7 cellular contexts compared by ENCODE assay signal in genomic region chr14:68392393-68393085, GRCh38.
A peak's percentile ranks its signal among the peaks of the same experiment; 100 is the strongest.
DNase-seq lines count a peak whose midpoint lies in the region; ATAC-seq and TF ChIP-seq lines count a peak whose summit lies in the region.

No MANE protein-coding gene starts in this region.

- peaks cover 40% of the 10 kb centered on the region for H3K4me1 ChIP-seq in ectodermal cell (ENCODE audit: control insufficient read depth, insufficient read depth, low read length)
- peaks cover 0 to 6% of the 10 kb centered on the region in 2 donors for H3K4me1 ChIP-seq in mucosa of rectum (ENCODE audit: control insufficient read depth in 2 of 2, insufficient read depth in 2 of 2, low read length in 2 of 2)
- peaks cover 24 to 52% of the 10 kb centered on the region in 2 donors for H3K4me1 ChIP-seq in thyroid gland

- H3K4me3 ChIP-seq in ectodermal cell (ENCODE audit: insufficient read depth, low read depth, low read length) (no peak overlapping the region), mucosa of rectum (ENCODE audit: low read length in 2 of 2) (no peak overlapping the region), thyroid gland (replicated peaks in 1 of 3) (no peak overlapping the region)

- intact Hi-C loops in thyroid gland (cut with DNase I), result no loop called here

- H3K9me3 ChIP-seq in ectodermal cell (ENCODE audit: control insufficient read depth, low read length) (no peaks in the 10 kb centered on the region), mucosa of rectum (ENCODE audit: control insufficient read depth in 2 of 2, low read length in 2 of 2) (no peaks in the 10 kb centered on the region), thyroid gland (no peaks in the 10 kb centered on the region)

- H3K27ac ChIP-seq in ectodermal cell (ENCODE audit: insufficient read depth, low read depth, low read length, poor library complexity, severe bottlenecking), result peak overlapping the region; percentile 57
- H3K27ac ChIP-seq in mucosa of rectum (ENCODE audit: low read depth in 2 of 2, low read length in 2 of 2), result peak overlapping the region; percentile 10 to 36
- peak overlapping the region in 2 of 3 donors; percentile 46 to 57 for H3K27ac ChIP-seq in thyroid gland

- TF ChIP-seq CTCF in thyroid gland (IDR thresholded peaks at IDR 0.05), result no peak

- DNase-seq in NOMO-1 treated with dmso at 0.1 percent for 144 hours (lab: John Stamatoyannopoulos, UW; ENCODE audit: unreplicated experiment) (peak; percentile 57), thyroid gland (peak; percentile 44 to 56), AG20443 (ENCODE audit: low spot score) (no peak)

- H3K9ac ChIP-seq in mucosa of rectum (ENCODE audit: low read depth in 1 of 2, low read length in 2 of 2), result no peak overlapping the region

- no peak for TF ChIP-seq POLR2A in thyroid gland (IDR thresholded peaks at IDR 0.05)

- no peaks in the 10 kb centered on the region for H3K27me3 ChIP-seq in ectodermal cell (ENCODE audit: control insufficient read depth, insufficient read depth, low read length, poor library complexity, severe bottlenecking)
- no peaks in the 10 kb centered on the region for H3K27me3 ChIP-seq in mucosa of rectum (ENCODE audit: control insufficient read depth in 2 of 2, insufficient read depth in 2 of 2, low read length in 2 of 2)
- no peaks in the 10 kb centered on the region for H3K27me3 ChIP-seq in thyroid gland

- 81 to 82% methylated on average over 6 to 7 of the region's 7 CpGs for WGBS in ectodermal cell, 2 experiments
- 40 to 49% methylated on average over 7 of the region's 7 CpGs for WGBS in thyroid gland, 2 donors

- H3K36me3 ChIP-seq in ectodermal cell (ENCODE audit: control insufficient read depth, insufficient read depth, low read length) (no peaks in the 10 kb centered on the region), mucosa of rectum (ENCODE audit: control insufficient read depth in 2 of 2, insufficient read depth in 2 of 2, low read length in 2 of 2) (no peaks in the 10 kb centered on the region), thyroid gland (no peaks in the 10 kb centered on the region)

- ATAC-seq in GM21528 (IDR thresholded peaks at IDR 0.05; ENCODE audit: low FRiP score, unreplicated experiment) (no peak), GM18861 (IDR thresholded peaks at IDR 0.05; ENCODE audit: unreplicated experiment) (no peak)
